In genomic region chr1:99850458-99850974, GRCh38 we compare ENCODE assay signal across 8 cellular contexts. TPM values are rescaled to one million over a fixed set of nuclear protein-coding genes. Genes with fewer than 3 reads are reported as not detected.
DNase-seq lines count a peak whose midpoint lies in the region; ATAC-seq, FAIRE-seq and TF ChIP-seq lines count a peak whose summit lies in the region.

No MANE protein-coding gene starts in this region.

- H3K79me2 ChIP-seq in endothelial cell of umbilical vein (ENCODE audit: control insufficient read depth, insufficient read depth, low read length) = no peaks in the 10 kb centered on the region

- CTCF ChIA-PET in endothelial cell of umbilical vein (lab: Charles Lee) = interaction anchor here (1.0 kb wide), 1 partner anchor 9 kb away, joined by 3 read pairs; no protein-coding TSS in a partner anchor

- H3K27ac Mint-ChIP-seq in natural killer cell treated with Interleukin-12 subunit alpha and Interleukin-12 subunit beta and Interleukin-15 and Interleukin-18, amount 100 ng/mL, for 72 hours = peak overlapping the region; percentile 81 to 90

- H3K4me1 ChIP-seq in ES-I3 (ENCODE audit: insufficient read depth, low read length) = no peaks in the 10 kb centered on the region
- peaks cover 7% of the 10 kb centered on the region for H3K4me1 ChIP-seq in endothelial cell of umbilical vein (ENCODE audit: control insufficient read depth, extremely low read depth, insufficient read depth, low read length)

- intact Hi-C loops in endothelial cell of umbilical vein (cut with micrococcal nuclease) = loop anchor here (5.0 kb wide), 1 partner anchor 122 kb away; no protein-coding TSS in a partner anchor

- dilution Hi-C loops in endothelial cell of umbilical vein (cut with MboI; ENCODE audit: extremely low pct_ligation_motif_present, low sequenced_read_pairs) = no loop called here

- peaks cover 10 to 33% of the 10 kb centered on the region in 2 donors for H3K4me1 Mint-ChIP-seq in natural killer cell treated with Interleukin-12 subunit alpha and Interleukin-12 subunit beta and Interleukin-15 and Interleukin-18, amount 100 ng/mL, for 72 hours (ENCODE audit: low read depth in 2 of 2)

- no peaks in the 10 kb centered on the region; the same call in 1 of the 2 replicates for H3K27me3 ChIP-seq in H7 (ENCODE audit: control insufficient read depth, insufficient read depth, low read length)
- H3K27me3 ChIP-seq in endothelial cell of umbilical vein (ENCODE audit: control insufficient read depth in 2 of 2, insufficient read depth in 2 of 2, low read length in 2 of 2) = no peaks in the 10 kb centered on the region

- POLR2A ChIA-PET in endothelial cell of umbilical vein (lab: Charles Lee) = no interaction called here

- BruUV-seq in endothelial cell of umbilical vein (replicated peaks; lab: Mats Ljungman, UMichigan) = no TSS peak

- no peaks in the 10 kb centered on the region for H3K9me3 Mint-ChIP-seq in natural killer cell treated with Interleukin-12 subunit alpha and Interleukin-12 subunit beta and Interleukin-15 and Interleukin-18, amount 100 ng/mL, for 72 hours

- ATAC-seq in natural killer cell treated with Interleukin-12 subunit alpha and Interleukin-12 subunit beta and Interleukin-15 and Interleukin-18, amount 100 ng/mL, for 72 hours = peak in 1 of 2 donors; percentile 25

- peak overlapping the region; percentile 26 for H3K27ac ChIP-seq in endothelial cell of umbilical vein (ENCODE audit: insufficient read depth, low read depth, low read length)

- H3K9ac ChIP-seq in ES-I3 (ENCODE audit: low read depth, low read length) (peak overlapping the region; percentile 81), endothelial cell of umbilical vein (replicated peaks; ENCODE audit: extremely low read depth, insufficient read depth, low read length) (peak overlapping the region; percentile 79)

- no peak for TF ChIP-seq CTCF in endothelial cell of umbilical vein (IDR thresholded peaks at IDR 0.05; ENCODE audit: extremely low read depth in 1 of 2, insufficient read depth in 1 of 2, low read depth in 1 of 2, low read length in 2 of 2)

- no peaks in the 10 kb centered on the region for H3K36me3 ChIP-seq in ES-I3 (ENCODE audit: insufficient read depth, low read length)
- peaks cover 1% of the 10 kb centered on the region for H3K36me3 ChIP-seq in H7 (replicated peaks; ENCODE audit: control insufficient read depth, insufficient read depth, low read length)
- H3K36me3 ChIP-seq in endothelial cell of umbilical vein (ENCODE audit: control insufficient read depth in 2 of 2, extremely low read depth in 1 of 2, insufficient read depth in 2 of 2, low read length in 2 of 2) = no peaks in the 10 kb centered on the region

- H4K20me1 ChIP-seq in endothelial cell of umbilical vein (replicated peaks; ENCODE audit: control insufficient read depth, extremely low read depth, insufficient read depth, low read length) = no peaks in the 10 kb centered on the region

- peak overlapping the region; percentile 98 for H3K4me2 ChIP-seq in endothelial cell of umbilical vein (ENCODE audit: insufficient read depth, low read length)

- no peak for FAIRE-seq in endothelial cell of umbilical vein (lab: Jason Lieb, UNC)

- no peaks in the 10 kb centered on the region for H3K27me3 Mint-ChIP-seq in natural killer cell treated with Interleukin-12 subunit alpha and Interleukin-12 subunit beta and Interleukin-15 and Interleukin-18, amount 100 ng/mL, for 72 hours

- H3K4me3 ChIP-seq in H7 (ENCODE audit: insufficient read depth, low read depth, low read length) (peak overlapping the region; percentile 97), endothelial cell of umbilical vein (replicated peaks in 1 of 3; ENCODE audit: insufficient read depth in 1 of 3, low read depth in 1 of 3, low read length in 3 of 3) (peak overlapping the region; percentile 80 to 99 (median 97))

- H3K9me3 ChIP-seq in ES-I3 (ENCODE audit: control insufficient read depth, insufficient read depth, low read length) (no peaks in the 10 kb centered on the region), endothelial cell of umbilical vein (replicated peaks; ENCODE audit: control insufficient read depth, insufficient read depth, low read length) (no peaks in the 10 kb centered on the region)

- peak overlapping the region; percentile 93 for H3K4me3 Mint-ChIP-seq in natural killer cell treated with Interleukin-12 subunit alpha and Interleukin-12 subunit beta and Interleukin-15 and Interleukin-18, amount 100 ng/mL, for 72 hours

- peaks cover 6% of the 10 kb centered on the region for H3K36me3 Mint-ChIP-seq in natural killer cell treated with Interleukin-12 subunit alpha and Interleukin-12 subunit beta and Interleukin-15 and Interleukin-18, amount 100 ng/mL, for 72 hours

- DNase-seq in H7 (no peak), OCI-M1 (lab: John Stamatoyannopoulos, UW) (peak; percentile 63), endothelial cell of umbilical vein (ENCODE audit: low read depth, low spot score) (no peak), DMS79 treated with DMSO at 0.1 percent for 48 hours (lab: John Stamatoyannopoulos, UW) (no peak), GM19240 (ENCODE audit: insufficient read length, low spot score) (no peak)
- no peak for DNase-seq in natural killer cell treated with Interleukin-12 subunit alpha and Interleukin-12 subunit beta and Interleukin-15 and Interleukin-18, amount 100 ng/mL, for 72 hours (ENCODE audit: low spot score)
- DNase-seq in activated CD4-positive, alpha-beta T cell treated with anti-CD3 and anti-CD28 coated beads for 48 hours = no peak

- TF ChIP-seq POLR2A in endothelial cell of umbilical vein (IDR thresholded peaks at IDR 0.05; ENCODE audit: low read depth, low read length) = no peak

- H3K9me1 ChIP-seq in endothelial cell of umbilical vein (replicated peaks; ENCODE audit: control insufficient read depth, extremely low read depth, insufficient read depth, low read length) = no peaks in the 10 kb centered on the region

- H2AFZ ChIP-seq in endothelial cell of umbilical vein (ENCODE audit: low read depth, low read length) = peak overlapping the region; percentile 81

TF ChIP-seq in endothelial cell of umbilical vein, 7 proteins besides CTCF, POLR2A, EP300 and RAD21:
- TF ChIP-seq MYC (IDR thresholded peaks at IDR 0.05; ENCODE audit: low read depth, low read length) = no peak
- TF ChIP-seq MAX (IDR thresholded peaks at IDR 0.05; ENCODE audit: insufficient read depth, insufficient read length) = no peak
- TF ChIP-seq EZH2 (IDR thresholded peaks at IDR 0.05; ENCODE audit: borderline replicate concordance, low read depth, low read length, severe bottlenecking) = no peak
- TF ChIP-seq FOS (IDR thresholded peaks at IDR 0.05; ENCODE audit: borderline replicate concordance, insufficient read depth, low read length) = no peak
- TF ChIP-seq GATA2 (IDR thresholded peaks at IDR 0.05; ENCODE audit: insufficient read depth, insufficient read length, low read depth, low read length) = no peak
- TF ChIP-seq JUN (IDR thresholded peaks at IDR 0.05; ENCODE audit: borderline replicate concordance, insufficient read depth, insufficient read length, low read depth) = no peak
- TF ChIP-seq POLR2AphosphoS5 (IDR thresholded peaks at IDR 0.05; ENCODE audit: insufficient read depth, low read depth, low read length) = no peak

RNA-seq across cellular contexts. Expression of gene AGL, which starts 0.4 kb away (rescaled TPM):
- total RNA-seq in H7 (2014; rRNA removed; shearing (Covaris generic)) = 10.9 and 15.1 TPM in 2 replicates
- total RNA-seq in endothelial cell of umbilical vein = 10.5 and 10.7 TPM in 2 replicates
- 0.96 and 1.5 TPM in 2 replicates for polyA plus RNA-seq in endothelial cell of umbilical vein
- polyA plus RNA-seq in endothelial cell of umbilical vein (2011; cell fraction: cytosol; rRNA removed) = 1.6 and 1.7 TPM in 2 replicates
- 4.4 and 6.1 TPM in 2 replicates for polyA plus RNA-seq in endothelial cell of umbilical vein (2011; cell fraction: nucleus; rRNA removed)
- polyA plus RNA-seq in endothelial cell of umbilical vein (2012) = 5.9 and 8.3 TPM in 2 replicates
- polyA minus RNA-seq in endothelial cell of umbilical vein = 6.6 and 8.3 TPM in 2 replicates
- polyA minus RNA-seq in endothelial cell of umbilical vein (2011; cell fraction: cytosol; rRNA and poly(A)+ RNA removed) = 10.0 TPM
- polyA minus RNA-seq in endothelial cell of umbilical vein (2011; cell fraction: nucleus; rRNA and poly(A)+ RNA removed) = 7.0 and 10.0 TPM in 2 replicates
- total RNA-seq in natural killer cell treated with Interleukin-12 subunit alpha and Interleukin-12 subunit beta and Interleukin-15 and Interleukin-18, amount 100 ng/mL, for 72 hours = 10 to 100 TPM; 10.3 to 13.7 TPM
